In the genomic region with DNA sequence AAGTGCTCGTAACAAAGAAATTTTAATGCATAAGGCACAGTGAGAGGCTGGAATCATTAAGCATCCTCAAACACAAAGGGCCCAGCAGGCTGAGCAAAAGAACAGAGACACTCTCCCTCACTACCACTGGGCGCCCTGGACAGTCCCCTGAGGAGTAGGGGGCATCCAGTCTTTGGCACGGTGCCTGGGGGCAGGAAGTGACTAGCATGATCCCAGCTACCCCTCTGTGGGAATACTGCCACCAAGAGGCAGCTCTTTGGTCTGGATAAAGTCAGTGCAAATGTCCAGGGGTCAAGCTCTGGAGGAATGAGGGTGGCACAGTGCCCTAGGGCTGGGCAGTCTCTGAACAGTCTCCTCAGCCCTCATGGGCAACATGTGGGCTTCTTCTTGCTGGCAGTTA, we compare ENCODE assay signal across 2 cellular contexts.
TF ChIP-seq lines count a peak whose summit lies in the region.

No MANE protein-coding gene starts in this region.

TF ChIP-seq in IMR-90, 13 proteins besides CTCF, POLR2A, EP300 and RAD21:
- TF ChIP-seq MXI1 (IDR thresholded peaks at IDR 0.05; ENCODE audit: borderline replicate concordance, low read depth, low read length) = no peak
- no peak for TF ChIP-seq CHD1 (IDR thresholded peaks at IDR 0.05; ENCODE audit: low read depth, low read length)
- TF ChIP-seq NFE2L2 (IDR thresholded peaks at IDR 0.05; ENCODE audit: low read depth, low read length) = no peak
- TF ChIP-seq USF2 (IDR thresholded peaks at IDR 0.05; ENCODE audit: low read depth, low read length) = no peak
- TF ChIP-seq ELK1 (IDR thresholded peaks at IDR 0.05; ENCODE audit: borderline replicate concordance, low read depth, low read length) = no peak
- TF ChIP-seq RCOR1 (IDR thresholded peaks at IDR 0.05; ENCODE audit: insufficient replicate concordance, low read length) = no peak
- no peak for TF ChIP-seq BHLHE40 (IDR thresholded peaks at IDR 0.05; ENCODE audit: low read depth, low read length)
- no peak for TF ChIP-seq SMC3 (IDR thresholded peaks at IDR 0.05; ENCODE audit: low read depth, low read length)
- no peak for TF ChIP-seq FOS (IDR thresholded peaks at IDR 0.05; ENCODE audit: low read depth, low read length)
- TF ChIP-seq RFX5 (IDR thresholded peaks at IDR 0.05; ENCODE audit: low read depth, low read length) = no peak
- no peak for TF ChIP-seq MAFK (IDR thresholded peaks at IDR 0.05; ENCODE audit: low read depth, low read length)
- no peak for TF ChIP-seq CEBPB (IDR thresholded peaks at IDR 0.05; ENCODE audit: low read depth, low read length)

TF ChIP-seq in GM12878, 131 proteins besides CTCF, POLR2A, EP300 and RAD21:
- no peak for TF ChIP-seq ZNF24 (IDR thresholded peaks at IDR 0.05)
- TF ChIP-seq, protein P1, sequence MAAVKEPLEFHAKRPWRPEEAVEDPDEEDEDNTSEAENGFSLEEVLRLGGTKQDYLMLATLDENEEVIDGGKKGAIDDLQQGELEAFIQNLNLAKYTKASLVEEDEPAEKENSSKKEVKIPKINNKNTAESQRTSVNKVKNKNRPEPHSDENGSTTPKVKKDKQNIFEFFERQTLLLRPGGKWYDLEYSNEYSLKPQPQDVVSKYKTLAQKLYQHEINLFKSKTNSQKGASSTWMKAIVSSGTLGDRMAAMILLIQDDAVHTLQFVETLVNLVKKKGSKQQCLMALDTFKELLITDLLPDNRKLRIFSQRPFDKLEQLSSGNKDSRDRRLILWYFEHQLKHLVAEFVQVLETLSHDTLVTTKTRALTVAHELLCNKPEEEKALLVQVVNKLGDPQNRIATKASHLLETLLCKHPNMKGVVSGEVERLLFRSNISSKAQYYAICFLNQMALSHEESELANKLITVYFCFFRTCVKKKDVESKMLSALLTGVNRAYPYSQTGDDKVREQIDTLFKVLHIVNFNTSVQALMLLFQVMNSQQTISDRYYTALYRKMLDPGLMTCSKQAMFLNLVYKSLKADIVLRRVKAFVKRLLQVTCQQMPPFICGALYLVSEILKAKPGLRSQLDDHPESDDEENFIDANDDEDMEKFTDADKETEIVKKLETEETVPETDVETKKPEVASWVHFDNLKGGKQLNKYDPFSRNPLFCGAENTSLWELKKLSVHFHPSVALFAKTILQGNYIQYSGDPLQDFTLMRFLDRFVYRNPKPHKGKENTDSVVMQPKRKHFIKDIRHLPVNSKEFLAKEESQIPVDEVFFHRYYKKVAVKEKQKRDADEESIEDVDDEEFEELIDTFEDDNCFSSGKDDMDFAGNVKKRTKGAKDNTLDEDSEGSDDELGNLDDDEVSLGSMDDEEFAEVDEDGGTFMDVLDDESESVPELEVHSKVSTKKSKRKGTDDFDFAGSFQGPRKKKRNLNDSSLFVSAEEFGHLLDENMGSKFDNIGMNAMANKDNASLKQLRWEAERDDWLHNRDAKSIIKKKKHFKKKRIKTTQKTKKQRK (IDR thresholded peaks at IDR 0.05; ENCODE audit: low read depth, low read length) = no peak
- TF ChIP-seq ZNF217 (IDR thresholded peaks at IDR 0.05) = no peak
- no peak for TF ChIP-seq LARP7 (IDR thresholded peaks at IDR 0.05)
- no peak for TF ChIP-seq SPI1 (IDR thresholded peaks at IDR 0.05; ENCODE audit: borderline replicate concordance, insufficient read depth, low read depth, low read length)
